1 cellular context compared by ENCODE assay signal in the genomic region with DNA sequence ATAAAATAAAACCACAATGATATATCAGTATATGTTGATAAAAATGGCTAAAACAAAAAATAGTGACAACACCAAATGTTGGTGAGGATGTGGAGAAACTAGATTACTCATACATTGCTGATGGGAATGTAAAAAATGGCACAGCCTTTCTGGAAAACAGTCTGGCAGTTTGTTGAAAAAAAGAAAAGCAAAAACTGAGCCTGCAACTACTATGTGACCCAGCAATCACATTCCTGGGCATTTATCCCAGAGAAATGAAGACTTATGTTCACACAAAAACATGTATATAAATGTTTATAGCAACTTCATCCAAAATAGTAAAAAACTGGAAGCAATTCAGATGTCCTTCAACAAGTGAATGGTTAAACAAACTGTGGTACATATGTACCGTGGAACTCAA.
TF ChIP-seq lines count a peak whose summit lies in the region.

No MANE protein-coding gene starts in this region.

TF ChIP-seq in IMR-90, 13 proteins besides CTCF, POLR2A, EP300 and RAD21:
- TF ChIP-seq RFX5 (IDR thresholded peaks at IDR 0.05; ENCODE audit: low read depth, low read length) (no peak), CEBPB (IDR thresholded peaks at IDR 0.05; ENCODE audit: low read depth, low read length) (no peak), MAZ (IDR thresholded peaks at IDR 0.05; ENCODE audit: borderline replicate concordance, low read depth, low read length) (no peak), RCOR1 (IDR thresholded peaks at IDR 0.05; ENCODE audit: insufficient replicate concordance, low read length) (no peak), NFE2L2 (IDR thresholded peaks at IDR 0.05; ENCODE audit: low read depth, low read length) (no peak), CHD1 (IDR thresholded peaks at IDR 0.05; ENCODE audit: low read depth, low read length) (no peak), MXI1 (IDR thresholded peaks at IDR 0.05; ENCODE audit: borderline replicate concordance, low read depth, low read length) (no peak)
- TF ChIP-seq, protein P1, sequence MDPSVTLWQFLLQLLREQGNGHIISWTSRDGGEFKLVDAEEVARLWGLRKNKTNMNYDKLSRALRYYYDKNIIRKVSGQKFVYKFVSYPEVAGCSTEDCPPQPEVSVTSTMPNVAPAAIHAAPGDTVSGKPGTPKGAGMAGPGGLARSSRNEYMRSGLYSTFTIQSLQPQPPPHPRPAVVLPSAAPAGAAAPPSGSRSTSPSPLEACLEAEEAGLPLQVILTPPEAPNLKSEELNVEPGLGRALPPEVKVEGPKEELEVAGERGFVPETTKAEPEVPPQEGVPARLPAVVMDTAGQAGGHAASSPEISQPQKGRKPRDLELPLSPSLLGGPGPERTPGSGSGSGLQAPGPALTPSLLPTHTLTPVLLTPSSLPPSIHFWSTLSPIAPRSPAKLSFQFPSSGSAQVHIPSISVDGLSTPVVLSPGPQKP (IDR thresholded peaks at IDR 0.05; ENCODE audit: borderline replicate concordance, low read depth, low read length), result no peak
- TF ChIP-seq, protein P2, sequence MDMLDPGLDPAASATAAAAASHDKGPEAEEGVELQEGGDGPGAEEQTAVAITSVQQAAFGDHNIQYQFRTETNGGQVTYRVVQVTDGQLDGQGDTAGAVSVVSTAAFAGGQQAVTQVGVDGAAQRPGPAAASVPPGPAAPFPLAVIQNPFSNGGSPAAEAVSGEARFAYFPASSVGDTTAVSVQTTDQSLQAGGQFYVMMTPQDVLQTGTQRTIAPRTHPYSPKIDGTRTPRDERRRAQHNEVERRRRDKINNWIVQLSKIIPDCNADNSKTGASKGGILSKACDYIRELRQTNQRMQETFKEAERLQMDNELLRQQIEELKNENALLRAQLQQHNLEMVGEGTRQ (IDR thresholded peaks at IDR 0.05; ENCODE audit: low read depth, low read length), result no peak
